ENCODE assay signal across 23 cellular contexts in the genomic region with DNA sequence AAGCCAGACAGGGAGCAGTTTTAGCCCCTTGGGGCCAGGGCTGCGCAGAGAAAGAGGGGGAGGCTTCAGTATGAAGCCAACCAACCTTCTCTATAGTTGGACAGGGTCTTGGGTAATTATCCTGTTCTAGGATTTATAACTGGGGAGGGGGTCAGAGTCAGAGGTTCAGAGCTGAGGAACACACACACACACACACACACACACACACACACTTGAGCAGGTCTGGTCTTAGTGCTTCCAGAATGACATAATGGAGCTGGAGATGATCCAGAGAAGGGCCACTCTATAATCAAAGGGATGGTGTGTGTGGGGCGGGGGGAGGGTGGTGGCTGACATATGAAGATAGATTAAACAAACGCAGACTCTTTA. TPM values are rescaled to one million over a fixed set of nuclear protein-coding genes. Genes with fewer than 3 reads are reported as not detected.
DNase-seq lines count a peak whose midpoint lies in the region; ATAC-seq and TF ChIP-seq lines count a peak whose summit lies in the region.
"Had no signal": no experiment of that assay in that cellular context is flagged by ENCODE, and none has a peak within 500 bp of the region (broad histone marks: within the 10 kb centered on the region; RNA-seq: fewer than 3 reads in every experiment).

No MANE protein-coding gene starts in this region.

- peak overlapping the region; percentile 74; the same call in 1 of the 2 replicates for H3K4me3 Mint-ChIP-seq in WTC11
- H3K4me3 Mint-ChIP-seq in neural crest cell: peak overlapping the region; percentile 79

- H3K9me3 Mint-ChIP-seq in WTC11 (no peaks in the 10 kb centered on the region), neural crest cell (no peaks in the 10 kb centered on the region)
- H3K9me3 Mint-ChIP-seq: activated CD4-positive, alpha-beta memory T cell treated with anti-CD3 and anti-CD28 coated beads for 36 hours; activated naive CD4-positive, alpha-beta T cell treated with anti-CD3 and anti-CD28 coated beads, Interleukin-2, amount 10 ng/mL, durations not matched to agents 7 days and 5 days; activated T-cell treated with anti-CD3 and anti-CD28 coated beads, Interleukin-2, amount 50 U/mL, for 24 hours; HFFc6; T-cell had no signal

- intact Hi-C loops in head of caudate nucleus (cut with DNase I): no loop called here

- CTCF ChIA-PET in WTC11 (lab: Charles Lee): interaction anchor here (1.3 to 3.6 kb wide), 5 partner anchors 8 to 290 kb away, joined by 3 to 38 read pairs (median 4); a partner anchor contains a TSS

- H3K36me3 ChIP-seq in HUES64 (ENCODE audit: insufficient read depth, low read length): no peaks in the 10 kb centered on the region
- H3K36me3 ChIP-seq: upper lobe of left lung had no signal

- H3K9ac ChIP-seq in HUES64 (ENCODE audit: low read depth, low read length): no peak overlapping the region

- POLR2A ChIA-PET in WTC11 (lab: Charles Lee): interaction anchor here (0.7 to 1.1 kb wide), 2 partner anchors 61 to 1320 kb away, joined by 3 read pairs; a partner anchor contains a TSS

- peaks cover 10% of the 10 kb centered on the region; the same call in 1 of the 2 replicates for H3K4me1 ChIP-seq in HUES64 (ENCODE audit: insufficient read depth, low read length)

- no peak for ATAC-seq in WTC11
- ATAC-seq in HG03025 (IDR thresholded peaks at IDR 0.05; ENCODE audit: low FRiP score, unreplicated experiment): no peak
- ATAC-seq: body of pancreas; stimulated activated naive CD8-positive, alpha-beta T cell treated with anti-CD3 and anti-CD28 coated beads, Interleukin-15, Interleukin-2, amounts not matched to agents 100 U/mL and 50 U/mL, for 24 hours had no signal

- H3K27me3 Mint-ChIP-seq in WTC11 (ENCODE audit: low read depth): peaks cover 89% of the 10 kb centered on the region
- H3K27me3 Mint-ChIP-seq in neural crest cell (ENCODE audit: low read depth): peaks cover 96% of the 10 kb centered on the region

- WGBS in HUES64: 65% methylated on average over 2 of the region's 3 CpGs

- H3K4me1 Mint-ChIP-seq in WTC11 (peaks cover 30% of the 10 kb centered on the region), neural crest cell (peaks cover 16% of the 10 kb centered on the region)

- H3K36me3 Mint-ChIP-seq in WTC11: no peaks in the 10 kb centered on the region
- no peaks in the 10 kb centered on the region for H3K36me3 Mint-ChIP-seq in neural crest cell (ENCODE audit: low read depth)
- H3K36me3 Mint-ChIP-seq: activated naive CD4-positive, alpha-beta T cell treated with anti-CD3 and anti-CD28 coated beads, Interleukin-2, amount 10 ng/mL, durations not matched to agents 7 days and 5 days; T-cell had no signal

- TF ChIP-seq CTCF in WTC11 (IDR thresholded peaks at IDR 0.05) (no peak), neural crest cell (conservative IDR thresholded peaks at IDR 0.05) (no peak)

- DNase-seq in NCI-H1092 treated with DMSO at 0.1 percent for 48 hours (lab: John Stamatoyannopoulos, UW): peak; percentile 33
- no peak for DNase-seq in NCI-H1092 (lab: John Stamatoyannopoulos, UW)
- DNase-seq in WTC11 (ENCODE audit: low spot score): no peak
- DNase-seq in neural crest cell (ENCODE audit: low read depth, low spot score): no peak
- DNase-seq in ureter (ENCODE audit: low spot score): no peak
- DNase-seq in head of caudate nucleus: no peak
- DNase-seq: activated CD4-positive, alpha-beta memory T cell treated with anti-CD3 and anti-CD28 coated beads for 36 hours; activated T-cell treated with anti-CD3 and anti-CD28 coated beads, Interleukin-2, amount 50 U/mL, for 24 hours; body of pancreas; HFFc6; NCI-H2081 treated with DMSO at 0.1 percent for 48 hours had no signal

- no peak overlapping the region for H3K27ac ChIP-seq in HUES64 (ENCODE audit: low read depth, low read length)
- H3K27ac ChIP-seq: body of pancreas, C4-2B, upper lobe of left lung had no signal

- H3K27ac Mint-ChIP-seq in WTC11 (no peak overlapping the region), neural crest cell (ENCODE audit: unreplicated experiment) (no peak overlapping the region)
- H3K27ac Mint-ChIP-seq: activated CD4-positive, alpha-beta memory T cell treated with anti-CD3 and anti-CD28 coated beads for 36 hours; activated naive CD4-positive, alpha-beta T cell treated with anti-CD3 and anti-CD28 coated beads, Interleukin-2, amount 10 ng/mL, durations not matched to agents 7 days and 5 days; activated T-cell treated with anti-CD3 and anti-CD28 coated beads, Interleukin-2, amount 50 U/mL, for 24 hours; HFFc6; T-cell had no signal

- no peaks in the 10 kb centered on the region for H3K9me3 ChIP-seq in HUES64 (ENCODE audit: insufficient read depth, low read depth, low read length)
- H3K9me3 ChIP-seq: body of pancreas, upper lobe of left lung had no signal

- peak overlapping the region; percentile 64; the same call in 1 of the 2 replicates for H3K4me3 ChIP-seq in HUES64 (ENCODE audit: low read length)
- H3K4me3 ChIP-seq: body of pancreas had no signal

- H3K27me3 ChIP-seq in HUES64 (ENCODE audit: insufficient read depth, low read length): peaks cover 90% of the 10 kb centered on the region

TF ChIP-seq in WTC11, 78 proteins besides CTCF, POLR2A, EP300 and RAD21 (continues in another document):
- no peak for TF ChIP-seq ELF4 (CRISPR knock-in tag; IDR thresholded peaks at IDR 0.05; ENCODE audit: low read depth)
- no peak for TF ChIP-seq GABPB1 (CRISPR knock-in tag; IDR thresholded peaks at IDR 0.05)
- TF ChIP-seq NFATC4 (CRISPR knock-in tag; IDR thresholded peaks at IDR 0.05): no peak
- TF ChIP-seq, protein P1, sequence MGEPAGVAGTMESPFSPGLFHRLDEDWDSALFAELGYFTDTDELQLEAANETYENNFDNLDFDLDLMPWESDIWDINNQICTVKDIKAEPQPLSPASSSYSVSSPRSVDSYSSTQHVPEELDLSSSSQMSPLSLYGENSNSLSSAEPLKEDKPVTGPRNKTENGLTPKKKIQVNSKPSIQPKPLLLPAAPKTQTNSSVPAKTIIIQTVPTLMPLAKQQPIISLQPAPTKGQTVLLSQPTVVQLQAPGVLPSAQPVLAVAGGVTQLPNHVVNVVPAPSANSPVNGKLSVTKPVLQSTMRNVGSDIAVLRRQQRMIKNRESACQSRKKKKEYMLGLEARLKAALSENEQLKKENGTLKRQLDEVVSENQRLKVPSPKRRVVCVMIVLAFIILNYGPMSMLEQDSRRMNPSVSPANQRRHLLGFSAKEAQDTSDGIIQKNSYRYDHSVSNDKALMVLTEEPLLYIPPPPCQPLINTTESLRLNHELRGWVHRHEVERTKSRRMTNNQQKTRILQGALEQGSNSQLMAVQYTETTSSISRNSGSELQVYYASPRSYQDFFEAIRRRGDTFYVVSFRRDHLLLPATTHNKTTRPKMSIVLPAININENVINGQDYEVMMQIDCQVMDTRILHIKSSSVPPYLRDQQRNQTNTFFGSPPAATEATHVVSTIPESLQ (CRISPR knock-in tag; IDR thresholded peaks at IDR 0.05): no peak
- no peak for TF ChIP-seq NR2C2 (CRISPR knock-in tag; IDR thresholded peaks at IDR 0.05)
- TF ChIP-seq, protein P2, sequence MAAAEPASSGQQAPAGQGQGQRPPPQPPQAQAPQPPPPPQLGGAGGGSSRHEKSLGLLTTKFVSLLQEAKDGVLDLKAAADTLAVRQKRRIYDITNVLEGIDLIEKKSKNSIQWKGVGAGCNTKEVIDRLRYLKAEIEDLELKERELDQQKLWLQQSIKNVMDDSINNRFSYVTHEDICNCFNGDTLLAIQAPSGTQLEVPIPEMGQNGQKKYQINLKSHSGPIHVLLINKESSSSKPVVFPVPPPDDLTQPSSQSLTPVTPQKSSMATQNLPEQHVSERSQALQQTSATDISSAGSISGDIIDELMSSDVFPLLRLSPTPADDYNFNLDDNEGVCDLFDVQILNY (CRISPR knock-in tag; IDR thresholded peaks at IDR 0.05): no peak
- no peak for TF ChIP-seq PRRX2 (CRISPR knock-in tag; IDR thresholded peaks at IDR 0.05)
- TF ChIP-seq, protein P3, sequence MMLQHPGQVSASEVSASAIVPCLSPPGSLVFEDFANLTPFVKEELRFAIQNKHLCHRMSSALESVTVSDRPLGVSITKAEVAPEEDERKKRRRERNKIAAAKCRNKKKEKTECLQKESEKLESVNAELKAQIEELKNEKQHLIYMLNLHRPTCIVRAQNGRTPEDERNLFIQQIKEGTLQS (CRISPR knock-in tag; conservative IDR thresholded peaks at IDR 0.05): no peak
- no peak for TF ChIP-seq MYBL2 (CRISPR knock-in tag; IDR thresholded peaks at IDR 0.05)
- no peak for TF ChIP-seq ZNF219 (CRISPR knock-in tag; IDR thresholded peaks at IDR 0.05; ENCODE audit: borderline replicate concordance)
- TF ChIP-seq, protein P4, sequence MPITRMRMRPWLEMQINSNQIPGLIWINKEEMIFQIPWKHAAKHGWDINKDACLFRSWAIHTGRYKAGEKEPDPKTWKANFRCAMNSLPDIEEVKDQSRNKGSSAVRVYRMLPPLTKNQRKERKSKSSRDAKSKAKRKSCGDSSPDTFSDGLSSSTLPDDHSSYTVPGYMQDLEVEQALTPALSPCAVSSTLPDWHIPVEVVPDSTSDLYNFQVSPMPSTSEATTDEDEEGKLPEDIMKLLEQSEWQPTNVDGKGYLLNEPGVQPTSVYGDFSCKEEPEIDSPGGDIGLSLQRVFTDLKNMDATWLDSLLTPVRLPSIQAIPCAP (CRISPR knock-in tag; IDR thresholded peaks at IDR 0.05): no peak
- TF ChIP-seq, protein P5, sequence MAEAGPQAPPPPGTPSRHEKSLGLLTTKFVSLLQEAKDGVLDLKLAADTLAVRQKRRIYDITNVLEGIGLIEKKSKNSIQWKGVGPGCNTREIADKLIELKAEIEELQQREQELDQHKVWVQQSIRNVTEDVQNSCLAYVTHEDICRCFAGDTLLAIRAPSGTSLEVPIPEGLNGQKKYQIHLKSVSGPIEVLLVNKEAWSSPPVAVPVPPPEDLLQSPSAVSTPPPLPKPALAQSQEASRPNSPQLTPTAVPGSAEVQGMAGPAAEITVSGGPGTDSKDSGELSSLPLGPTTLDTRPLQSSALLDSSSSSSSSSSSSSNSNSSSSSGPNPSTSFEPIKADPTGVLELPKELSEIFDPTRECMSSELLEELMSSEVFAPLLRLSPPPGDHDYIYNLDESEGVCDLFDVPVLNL (CRISPR knock-in tag; IDR thresholded peaks at IDR 0.05; ENCODE audit: borderline replicate concordance, low read depth): no peak

RNA-seq across cellular contexts. Expression of a gene that starts 0.4 kb away (rescaled TPM):
- 0.90 TPM for polyA plus RNA-seq in HUES64 (2013, experiment 1 of 2)
- polyA plus RNA-seq in HUES64 (2013, experiment 2 of 2): 0.89 TPM
- total RNA-seq in WTC11 (2021): 0.41 to 0.69 TPM (median 0.61 TPM) in 3 replicates
- total RNA-seq in neural crest cell: 0.70 and 0.91 TPM in 2 replicates
- total RNA-seq in ureter: 2.1 TPM
- total RNA-seq: activated CD4-positive, alpha-beta memory T cell treated with anti-CD3 and anti-CD28 coated beads for 36 hours; HT1080 had no signal

RNA-seq across cellular contexts. Expression of a gene that starts 50.3 kb away (rescaled TPM):
- not detected for polyA plus RNA-seq in HUES64 (2013, experiment 1 of 2)
- polyA plus RNA-seq in HUES64 (2013, experiment 2 of 2): not detected
- total RNA-seq in WTC11 (2021) (not detected in 3 replicates), neural crest cell (not detected in 2 replicates), ureter (not detected)
- total RNA-seq: A172; activated CD4-positive, alpha-beta memory T cell treated with anti-CD3 and anti-CD28 coated beads for 36 hours; body of pancreas; epithelial cell of proximal tubule; frontal cortex; HFFc6; HT1080; lower leg skin; T-cell; upper lobe of left lung had no signal
